Comparison of ENCODE assay signal across 8 cellular contexts in the genomic region with DNA sequence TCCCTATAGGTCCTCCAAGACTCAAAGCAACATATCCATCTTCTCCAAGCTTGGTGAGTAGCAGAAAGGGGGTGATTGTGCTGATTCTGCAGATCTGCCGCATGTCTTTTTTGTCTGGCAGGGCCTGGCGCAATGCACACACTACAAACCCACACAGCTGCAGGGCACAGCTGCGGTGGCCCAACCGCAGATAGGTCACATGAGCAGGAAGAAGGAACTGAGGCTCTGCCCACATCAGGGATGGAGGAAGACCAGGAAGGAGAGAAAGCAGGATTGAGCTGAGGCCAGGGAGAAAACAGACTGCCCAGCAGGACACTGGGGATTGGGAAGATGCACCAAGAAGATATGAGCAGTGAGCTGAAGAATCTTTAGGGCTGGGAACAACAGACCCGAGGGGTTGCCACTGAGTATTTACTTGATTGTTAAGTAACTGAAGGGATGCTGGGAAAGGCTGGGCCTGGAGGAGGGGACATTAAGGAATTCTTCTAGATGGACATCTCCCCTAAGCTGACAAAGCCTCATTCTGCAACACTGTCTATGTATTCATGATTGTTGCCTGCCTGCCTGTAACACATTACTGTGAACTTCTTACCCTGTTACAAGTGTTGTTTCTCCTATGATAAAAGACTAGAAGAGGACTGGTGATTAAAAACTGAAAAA.
DNase-seq lines count a peak whose midpoint lies in the region; ATAC-seq and TF ChIP-seq lines count a peak whose summit lies in the region.

No MANE protein-coding gene starts in this region.

- no peaks in the 10 kb centered on the region for H3K9me3 Mint-ChIP-seq in CD8-positive, alpha-beta T cell

- TF ChIP-seq CTCF in dorsolateral prefrontal cortex (IDR thresholded peaks at IDR 0.05 in 54 of 56, conservative IDR thresholded peaks at IDR 0.05 in 2 of 56; ENCODE audit: low read depth in 1 of 56, partially characterized antibody in 56 of 56): peak in 3 of 56 donors; percentile 38 to 40 (median 38)
- no peak for TF ChIP-seq CTCF in omental fat pad (IDR thresholded peaks at IDR 0.05)
- no peak for TF ChIP-seq CTCF in CD8-positive, alpha-beta T cell (IDR thresholded peaks at IDR 0.05)

- no peak overlapping the region for H3K27ac Mint-ChIP-seq in CD8-positive, alpha-beta T cell

- H3K27me3 ChIP-seq in dorsolateral prefrontal cortex: no peaks in the 10 kb centered on the region
- H3K27me3 ChIP-seq in CD8-positive, alpha-beta T cell (ENCODE audit: insufficient read depth, low read length): no peaks in the 10 kb centered on the region

- no peaks in the 10 kb centered on the region for H3K9me3 ChIP-seq in CD8-positive, alpha-beta T cell (ENCODE audit: low read length)

- DNase-seq in DMS79 (lab: John Stamatoyannopoulos, UW): peak; percentile 54
- peak; percentile 13 for DNase-seq in NCI-H774 (lab: John Stamatoyannopoulos, UW)
- DNase-seq in dorsolateral prefrontal cortex: peak in 9 of 10 donors; percentile 43 to 79 (median 75)
- no peak for DNase-seq in omental fat pad (ENCODE audit: low spot score)
- no peak for DNase-seq in CD8-positive, alpha-beta T cell
- no peak for DNase-seq in activated CD4-positive, CD25-positive, alpha-beta regulatory T cell treated with anti-CD3 and anti-CD28 coated beads, Interleukin-2, amount 50 U/mL, for 72 hours

- intact Hi-C loops in dorsolateral prefrontal cortex (cut with DNase I): loop anchor here in 1 of 2 donors (10.0 kb wide), 1 partner anchor 127 kb away; the partner anchor contains the start of gene MYLK
- intact Hi-C loops in CD8-positive, alpha-beta T cell (cut with DNase I, micrococcal nuclease): no loop called here

- CTCF ChIA-PET in CD8-positive, alpha-beta T cell (lab: Charles Lee): no interaction called here

- ATAC-seq in omental fat pad (ENCODE audit: low FRiP score) (peak; percentile 37), GM21390 (IDR thresholded peaks at IDR 0.05; ENCODE audit: unreplicated experiment) (no peak), GM18861 (IDR thresholded peaks at IDR 0.05; ENCODE audit: unreplicated experiment) (no peak)
- ATAC-seq in CD8-positive, alpha-beta T cell: no peak

- peaks cover 2% of the 10 kb centered on the region for H3K27me3 Mint-ChIP-seq in CD8-positive, alpha-beta T cell (ENCODE audit: low read depth)

- no peaks in the 10 kb centered on the region for H3K4me1 ChIP-seq in CD8-positive, alpha-beta T cell (ENCODE audit: insufficient read depth, low read length)

- no peaks in the 10 kb centered on the region for H3K36me3 Mint-ChIP-seq in CD8-positive, alpha-beta T cell

- H3K36me3 ChIP-seq in CD8-positive, alpha-beta T cell (ENCODE audit: insufficient read depth, low read length): no peaks in the 10 kb centered on the region

- POLR2A ChIA-PET in CD8-positive, alpha-beta T cell (lab: Charles Lee): no interaction called here

- no peak overlapping the region for H3K4me3 Mint-ChIP-seq in CD8-positive, alpha-beta T cell

- H3K4me3 ChIP-seq in dorsolateral prefrontal cortex: peak overlapping the region in 30 of 59 donors; percentile 1 to 50 (median 18)
- no peak overlapping the region for H3K4me3 ChIP-seq in CD8-positive, alpha-beta T cell (ENCODE audit: low read depth, low read length)

- peak overlapping the region in 57 of 59 donors; percentile 2 to 91 (median 66) for H3K27ac ChIP-seq in dorsolateral prefrontal cortex
- H3K27ac ChIP-seq in CD8-positive, alpha-beta T cell (ENCODE audit: low read depth, low read length): no peak overlapping the region

- H3K4me1 Mint-ChIP-seq in CD8-positive, alpha-beta T cell (ENCODE audit: low read depth): peaks cover 3% of the 10 kb centered on the region

Comparison
In these comparisons a context has a peak if more than half of its experiments do, and no peak if none do; other contexts are left out.
1. DNase-seq: peak in DMS79 (single experiment), NCI-H774 (single experiment) and dorsolateral prefrontal cortex (9 of 10); none in omental fat pad (single experiment), CD8-positive, alpha-beta T cell (0 of 7) and activated CD4-positive, CD25-positive, alpha-beta regulatory T cell treated with anti-CD3 and anti-CD28 coated beads, Interleukin-2, amount 50 U/mL, for 72 hours (single experiment).